ENCODE assay signal across 9 cellular contexts in genomic region chr11:61777234-61778090, GRCh38. TPM values are rescaled to one million over a fixed set of nuclear protein-coding genes. Genes with fewer than 3 reads are reported as not detected.
DNase-seq lines count a peak whose midpoint lies in the region; ATAC-seq and TF ChIP-seq lines count a peak whose summit lies in the region.
"Had no signal": no experiment of that assay in that cellular context is flagged by ENCODE, and none has a peak within 500 bp of the region (broad histone marks: within the 10 kb centered on the region; RNA-seq: fewer than 3 reads in every experiment).

No MANE protein-coding gene starts in this region.

- H3K9ac ChIP-seq in subcutaneous abdominal adipose tissue (ENCODE audit: low read length in 5 of 5), result no peak overlapping the region

- no peaks in the 10 kb centered on the region for H3K9me3 Mint-ChIP-seq in T-cell
- no peaks in the 10 kb centered on the region for H3K9me3 Mint-ChIP-seq in mesothelial cell of epicardium

- ATAC-seq in T-cell (replicated peaks in 1 of 4) (peak; percentile 74 to 84 (median 76)), HG02571 (IDR thresholded peaks at IDR 0.05; ENCODE audit: unreplicated experiment) (no peak)

- DNase-seq in T-cell, result peak in 33 of 34 experiments; percentile 9 to 74 (median 50)
- peak; percentile 84 to 92 (median 86) for DNase-seq in adrenal gland
- no peak for DNase-seq in mesothelial cell of epicardium (ENCODE audit: low spot score in 2 of 2, unreplicated experiment in 2 of 2)
- no peak for DNase-seq in vagina (ENCODE audit: extremely low spot score in 2 of 2)
- no peak for DNase-seq in Ammon's horn (ENCODE audit: low spot score)

- TF ChIP-seq CTCF in 22Rv1 (IDR thresholded peaks at IDR 0.05), result no peak
- TF ChIP-seq CTCF in adrenal gland (IDR thresholded peaks at IDR 0.05), result no peak
- TF ChIP-seq CTCF in mesothelial cell of epicardium (IDR thresholded peaks at IDR 0.05; ENCODE audit: unreplicated experiment), result no peak
- no peak for TF ChIP-seq CTCF in vagina (IDR thresholded peaks at IDR 0.05)

- no peaks in the 10 kb centered on the region for H3K27me3 ChIP-seq in adrenal gland
- H3K27me3 ChIP-seq in subcutaneous abdominal adipose tissue (ENCODE audit: control insufficient read depth in 5 of 5, insufficient read depth in 4 of 5, low read length in 5 of 5), result peaks cover 0 to 15% (median 7%) of the 10 kb centered on the region in 5 donors
- H3K27me3 ChIP-seq in vagina, result no peaks in the 10 kb centered on the region

- POLR2A ChIA-PET in T-cell (lab: Charles Lee), result interaction anchor here in 1 of 2 donors (0.6 kb wide), 1 partner anchor 13 kb away, joined by 3 read pairs; no protein-coding TSS in a partner anchor

- H3K4me3 Mint-ChIP-seq in T-cell, result peak overlapping the region; percentile 61 to 67 (median 66)
- no peak overlapping the region for H3K4me3 Mint-ChIP-seq in mesothelial cell of epicardium

- H3K27ac Mint-ChIP-seq in T-cell (no peak overlapping the region), mesothelial cell of epicardium (peak overlapping the region; percentile 58)

- peak overlapping the region in 1 of 4 donors; percentile 50 for H3K4me3 ChIP-seq in adrenal gland
- H3K4me3 ChIP-seq in subcutaneous abdominal adipose tissue (ENCODE audit: low read depth in 1 of 5, low read length in 5 of 5), result peak overlapping the region in 3 of 5 donors; percentile 11 to 35 (median 29)
- H3K4me3 ChIP-seq in vagina, result peak overlapping the region in 1 of 2 donors; percentile 19
- H3K4me3 ChIP-seq: lung had no signal

- intact Hi-C loops in adrenal gland (cut with DNase I) (no loop called here), vagina (cut with DNase I) (no loop called here)

- H3K27me3 Mint-ChIP-seq in T-cell, result peaks cover 0 to 2% of the 10 kb centered on the region in 2 donors
- no peaks in the 10 kb centered on the region for H3K27me3 Mint-ChIP-seq in mesothelial cell of epicardium (ENCODE audit: low read depth)

- H3K4me1 ChIP-seq in adrenal gland (replicated peaks in 1 of 2), result peaks cover 0 to 11% of the 10 kb centered on the region in 2 donors
- peaks cover 0 to 14% (median 10%) of the 10 kb centered on the region in 5 donors for H3K4me1 ChIP-seq in subcutaneous abdominal adipose tissue (ENCODE audit: control insufficient read depth in 5 of 5, insufficient read depth in 5 of 5, low read length in 5 of 5)
- H3K4me1 ChIP-seq in vagina, result peaks cover 10% of the 10 kb centered on the region

- CTCF ChIA-PET in T-cell (lab: Charles Lee), result no interaction called here

- no peaks in the 10 kb centered on the region for H3K36me3 Mint-ChIP-seq in T-cell
- peaks cover 28% of the 10 kb centered on the region for H3K36me3 Mint-ChIP-seq in mesothelial cell of epicardium

- 23 to 45% (median 29%) methylated on average over 9 to 66 of the region's 67 CpGs for WGBS in adrenal gland, 4 donors

- H3K27ac ChIP-seq in 22Rv1 (peak overlapping the region; percentile 65), adrenal gland (peak overlapping the region in 4 of 5 donors; percentile 39 to 80 (median 60)), subcutaneous abdominal adipose tissue (ENCODE audit: low read depth, low read length) (no peak overlapping the region), vagina (no peak overlapping the region)

- TF ChIP-seq POLR2A in adrenal gland (IDR thresholded peaks at IDR 0.05) (peak in 1 of 2 donors; percentile 34), vagina (IDR thresholded peaks at IDR 0.05) (no peak)

- H3K9me3 ChIP-seq in adrenal gland (replicated peaks in 1 of 3), result no peaks in the 10 kb centered on the region
- no peaks in the 10 kb centered on the region for H3K9me3 ChIP-seq in subcutaneous abdominal adipose tissue (ENCODE audit: control insufficient read depth in 5 of 5, low read length in 5 of 5)
- no peaks in the 10 kb centered on the region for H3K9me3 ChIP-seq in vagina

- H3K36me3 ChIP-seq in adrenal gland (replicated peaks in 1 of 2) (no peaks in the 10 kb centered on the region), subcutaneous abdominal adipose tissue (ENCODE audit: control insufficient read depth in 5 of 5, insufficient read depth in 5 of 5, low read length in 5 of 5) (peaks cover 0 to under 1% (median 0%) of the 10 kb centered on the region in 5 donors), vagina (no peaks in the 10 kb centered on the region)

- H3K4me1 Mint-ChIP-seq in T-cell (peaks cover 7 to 27% (median 16%) of the 10 kb centered on the region in 3 donors), mesothelial cell of epicardium (peaks cover 36% of the 10 kb centered on the region)

RNA-seq across cellular contexts. Expression of gene TMEM258, which starts 14.9 kb away (rescaled TPM):
- 10 to 100 TPM; 68.1 to 96.0 (median 87.8) TPM for total RNA-seq in T-cell
- total RNA-seq in adrenal gland, result 100 to 1,000 TPM in 4 of 8 donors, 10 to 100 TPM in 4; 22.8 to 161 (median 116) TPM
- 100 to 1,000 TPM in 2 of 3 donors, 10 to 100 TPM in 1; 91.5 to 215 (median 137) TPM for polyA plus RNA-seq in adrenal gland
- total RNA-seq in mesothelial cell of epicardium, result 139 to 154 TPM (median 148 TPM) in 3 replicates
- total RNA-seq in vagina, result 47.9 TPM

RNA-seq across cellular contexts. Expression of gene FEN1, which starts 15.2 kb away (rescaled TPM):
- total RNA-seq in T-cell (10 to 100 TPM in 4 of 5 donors, 1 to 10 TPM in 1; 8.5 to 12.6 (median 10.9) TPM), adrenal gland (10 to 100 TPM in 4 of 8 donors, 1 to 10 TPM in 4; 8.4 to 25.6 (median 10.0) TPM), mesothelial cell of epicardium (19.5 to 20.9 TPM (median 20.3 TPM) in 3 replicates), vagina (9.6 TPM)
- 10 to 100 TPM in 1 of 3 donors, 1 to 10 TPM in 2; 3.9 to 32.0 (median 4.5) TPM for polyA plus RNA-seq in adrenal gland

RNA-seq across cellular contexts. Expression of gene MYRF, which starts 25.0 kb away (rescaled TPM):
- 1 to 10 TPM in 4 of 5 donors, under 1 TPM in 1; 0.95 to 4.9 (median 1.5) TPM for total RNA-seq in T-cell
- 1 to 10 TPM in 3 of 8 donors, under 1 TPM in 5; 0.13 to 2.6 (median 0.67) TPM for total RNA-seq in adrenal gland
- polyA plus RNA-seq in adrenal gland, result 1 to 10 TPM in 2 of 3 donors, under 1 TPM in 1; 0.61 to 1.4 (median 1.1) TPM
- total RNA-seq in mesothelial cell of epicardium, result 401 to 436 TPM (median 428 TPM) in 3 replicates
- 0.25 TPM for total RNA-seq in vagina

RNA-seq across cellular contexts. Expression of gene FADS1, which starts 39.3 kb away (rescaled TPM):
- total RNA-seq in T-cell, result 1 to 10 TPM; 1.9 to 8.8 (median 2.9) TPM
- total RNA-seq in adrenal gland, result 100 to 1,000 TPM in 5 of 8 donors, 10 to 100 TPM in 3; 60.3 to 361 (median 102) TPM
- 100 to 1,000 TPM in 1 of 3 donors, 10 to 100 TPM in 2; 28.3 to 410 (median 32.1) TPM for polyA plus RNA-seq in adrenal gland
- total RNA-seq in mesothelial cell of epicardium, result 108 to 115 TPM (median 108 TPM) in 3 replicates
- 9.8 TPM for total RNA-seq in vagina

RNA-seq across cellular contexts. Expression of gene FADS2, which starts 50.6 kb away (rescaled TPM):
- total RNA-seq in T-cell (10 to 100 TPM in 1 of 5 donors, 1 to 10 TPM in 4; 1.9 to 20.9 (median 2.7) TPM), adrenal gland (1,000 to 10,000 TPM in 2 of 8 donors, 100 to 1,000 TPM in 6; 302 to 1,301 (median 562) TPM), mesothelial cell of epicardium (317 to 337 TPM (median 324 TPM) in 3 replicates), vagina (25.5 TPM)
- 1,000 to 10,000 TPM in 1 of 3 donors, 100 to 1,000 TPM in 2; 134 to 1,327 (median 153) TPM for polyA plus RNA-seq in adrenal gland

Comparison
In these comparisons a context has a peak if more than half of its experiments do, and no peak if none do; other contexts are left out.
1. H3K27ac ChIP-seq: peak in 22Rv1 (single experiment) and adrenal gland (4 of 5); none in subcutaneous abdominal adipose tissue (single experiment) and vagina (single experiment).
2. DNase-seq: peak in T-cell (33 of 34) and adrenal gland (7 of 7); none in mesothelial cell of epicardium (0 of 2), vagina (0 of 2) and Ammon's horn (single experiment).
3. RNA of gene MYRF, which starts 25.0 kb away (total RNA-seq): 401 to 436 TPM in mesothelial cell of epicardium; 0.95 to 4.9 TPM in T-cell, 0.13 to 2.6 TPM in adrenal gland and 0.25 TPM in vagina (single experiment); every median in the first group is over 10 times any median in the second.